Comparison of ENCODE assay signal across 27 cellular contexts in the genomic region with DNA sequence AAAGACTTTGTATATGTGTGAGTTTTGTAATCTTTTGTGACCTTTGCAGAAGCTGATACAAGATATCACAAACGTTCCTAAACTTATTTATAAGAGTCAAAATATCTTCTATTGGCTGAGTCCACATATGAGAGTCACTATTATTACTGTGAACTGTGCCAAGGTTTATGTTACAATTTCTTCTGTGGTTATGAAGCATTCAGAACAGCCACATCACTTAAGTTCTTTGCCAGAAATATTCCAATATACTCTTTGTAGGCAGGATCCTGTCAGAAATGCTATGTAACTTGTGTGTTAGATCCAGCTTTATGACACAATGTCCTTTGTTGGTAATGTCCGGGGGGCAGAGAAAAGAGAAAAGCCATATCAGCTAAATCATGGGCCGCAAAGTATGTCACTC.
"Had no signal": no experiment of that assay in that cellular context is flagged by ENCODE, and none has a peak within 500 bp of the region (broad histone marks: within the 10 kb centered on the region; RNA-seq: fewer than 3 reads in every experiment).

No MANE protein-coding gene starts in this region.

- H3K27me3 ChIP-seq: brain microvascular endothelial cell, colonic mucosa, esophagus squamous epithelium had no signal

- ATAC-seq: activated CD4-positive, alpha-beta T cell treated with anti-CD3 and anti-CD28 coated beads for 36 hours; activated CD8-positive, alpha-beta memory T cell treated with anti-CD3 and anti-CD28 coated beads, Interleukin-2, amount 10 ng/mL, durations not matched to agents 7 days and 5 days; activated CD8-positive, alpha-beta T cell treated with anti-CD3 and anti-CD28 coated beads, Interleukin-2, amount 10 ng/mL, durations not matched to agents 7 days and 5 days had no signal

- H3K27me3 Mint-ChIP-seq: activated CD4-positive, alpha-beta memory T cell treated with anti-CD3 and anti-CD28 coated beads for 36 hours; activated CD4-positive, alpha-beta T cell treated with anti-CD3 and anti-CD28 coated beads for 36 hours; activated CD4-positive, alpha-beta T cell treated with anti-CD3 and anti-CD28 coated beads, Interleukin-2, amount 10 ng/mL, durations not matched to agents 24 days and 14 days; activated CD8-positive, alpha-beta memory T cell treated with anti-CD3 and anti-CD28 coated beads, Interleukin-2, amount 10 ng/mL, durations not matched to agents 7 days and 5 days; activated naive CD4-positive, alpha-beta T cell treated with anti-CD3 and anti-CD28 coated beads, Interleukin-2, amount 50 U/mL, for 24 hours; activated naive CD8-positive, alpha-beta T cell treated with anti-CD3 and anti-CD28 coated beads, Interleukin-2, amount 10 ng/mL, durations not matched to agents 7 days and 5 days had no signal

- DNase-seq: activated CD4-positive, alpha-beta memory T cell treated with anti-CD3 and anti-CD28 coated beads for 36 hours; activated CD4-positive, alpha-beta T cell treated with anti-CD3 and anti-CD28 coated beads for 36 hours; activated CD4-positive, alpha-beta T cell treated with anti-CD3 and anti-CD28 coated beads, Interleukin-2, amount 10 ng/mL, durations not matched to agents 24 days and 14 days; activated CD4-positive, CD25-positive, alpha-beta regulatory T cell; activated CD4-positive, CD25-positive, alpha-beta regulatory T cell treated with anti-CD3 and anti-CD28 coated beads, Interleukin-2, amount 50 U/mL, for 72 hours; activated CD8-positive, alpha-beta memory T cell treated with anti-CD3 and anti-CD28 coated beads, Interleukin-2, amount 10 ng/mL, durations not matched to agents 7 days and 5 days; activated CD8-positive, alpha-beta memory T cell treated with anti-CD3 and anti-CD28 coated beads, Interleukin-2, amount 50 U/mL, for 4 hours; activated CD8-positive, alpha-beta T cell treated with anti-CD3 and anti-CD28 coated beads, Interleukin-2, amount 10 ng/mL, durations not matched to agents 7 days and 5 days; activated effector memory CD4-positive, alpha-beta T cell treated with anti-CD3 and anti-CD28 coated beads, Interleukin-2, amount 50 U/mL, for 16 hours; activated naive CD4-positive, alpha-beta T cell treated with anti-CD3 and anti-CD28 coated beads for 36 hours; activated naive CD8-positive, alpha-beta T cell treated with anti-CD3 and anti-CD28 coated beads, Interleukin-2, amount 10 ng/mL, durations not matched to agents 7 days and 5 days; activated T-cell treated with anti-CD3 and anti-CD28 coated beads, Interleukin-2, amount 50 U/mL, for 1 hour; activated T-cell treated with anti-CD3 and anti-CD28 coated beads, Interleukin-2, amount 50 U/mL, for 48 hours; amniotic stem cell; anterior cingulate cortex; brain microvascular endothelial cell; central memory CD4-positive, alpha-beta T cell; cerebellar nuclear complex; colonic mucosa; effector CD8-positive, alpha-beta T cell; esophagus squamous epithelium; head of caudate nucleus; T-helper 2 cell had no signal

- H3K9me3 ChIP-seq: colonic mucosa, esophagus squamous epithelium had no signal

- H3K9me3 Mint-ChIP-seq: activated CD4-positive, alpha-beta memory T cell treated with anti-CD3 and anti-CD28 coated beads for 36 hours; activated CD4-positive, alpha-beta T cell treated with anti-CD3 and anti-CD28 coated beads, Interleukin-2, amount 10 ng/mL, durations not matched to agents 24 days and 14 days; activated naive CD4-positive, alpha-beta T cell treated with anti-CD3 and anti-CD28 coated beads for 36 hours; activated naive CD4-positive, alpha-beta T cell treated with anti-CD3 and anti-CD28 coated beads, Interleukin-2, amount 50 U/mL, for 24 hours; activated naive CD8-positive, alpha-beta T cell treated with anti-CD3 and anti-CD28 coated beads, Interleukin-2, amount 10 ng/mL, durations not matched to agents 7 days and 5 days; activated T-helper 1 cell treated with anti-CD3 and anti-CD28 coated beads, Interleukin-12 subunit alpha, Interleukin-12 subunit beta, Interleukin-2, Interleukin-4 antibody, amounts not matched to agents 30 ng/mL and 10 ng/mL and 1 ng/mL, durations not matched to agents 14 hours and 24 hours and 36 hours; activated T-helper 2 cell treated with anti-CD3 and anti-CD28 coated beads, Interferon-gamma antibody, Interleukin-2, Interleukin-4, amounts not matched to agents 10 μg/mL and 5 μg/mL and 100 μg/mL, durations not matched to agents 14 hours and 24 hours and 36 hours had no signal

- H3K36me3 Mint-ChIP-seq: activated CD4-positive, alpha-beta memory T cell treated with anti-CD3 and anti-CD28 coated beads for 36 hours; activated CD8-positive, alpha-beta memory T cell treated with anti-CD3 and anti-CD28 coated beads, Interleukin-2, amount 10 ng/mL, durations not matched to agents 7 days and 5 days; activated naive CD4-positive, alpha-beta T cell treated with anti-CD3 and anti-CD28 coated beads, Interleukin-2, amount 50 U/mL, for 24 hours; activated naive CD8-positive, alpha-beta T cell treated with anti-CD3 and anti-CD28 coated beads, Interleukin-2, amount 10 ng/mL, durations not matched to agents 7 days and 5 days had no signal

- H3K4me1 ChIP-seq: colonic mucosa, esophagus squamous epithelium had no signal

- H3K27ac Mint-ChIP-seq: activated CD4-positive, alpha-beta memory T cell treated with anti-CD3 and anti-CD28 coated beads for 36 hours; activated CD4-positive, alpha-beta T cell treated with anti-CD3 and anti-CD28 coated beads for 36 hours; activated CD4-positive, alpha-beta T cell treated with anti-CD3 and anti-CD28 coated beads, Interleukin-2, amount 10 ng/mL, durations not matched to agents 24 days and 14 days; activated CD8-positive, alpha-beta memory T cell treated with anti-CD3 and anti-CD28 coated beads, Interleukin-2, amount 10 ng/mL, durations not matched to agents 7 days and 5 days; activated CD8-positive, alpha-beta T cell treated with anti-CD3 and anti-CD28 coated beads, Interleukin-2, amount 10 ng/mL, durations not matched to agents 7 days and 5 days; activated naive CD4-positive, alpha-beta T cell treated with anti-CD3 and anti-CD28 coated beads for 36 hours; activated naive CD4-positive, alpha-beta T cell treated with anti-CD3 and anti-CD28 coated beads, Interleukin-2, amount 50 U/mL, for 24 hours; activated naive CD8-positive, alpha-beta T cell treated with anti-CD3 and anti-CD28 coated beads, Interleukin-2, amount 10 ng/mL, durations not matched to agents 7 days and 5 days; activated T-helper 1 cell treated with anti-CD3 and anti-CD28 coated beads, Interleukin-12 subunit alpha, Interleukin-12 subunit beta, Interleukin-2, Interleukin-4 antibody, amounts not matched to agents 30 ng/mL and 10 ng/mL and 1 ng/mL, durations not matched to agents 14 hours and 24 hours and 36 hours; activated T-helper 2 cell treated with anti-CD3 and anti-CD28 coated beads, Interferon-gamma antibody, Interleukin-2, Interleukin-4, amounts not matched to agents 10 μg/mL and 5 μg/mL and 100 μg/mL, durations not matched to agents 14 hours and 24 hours and 36 hours had no signal

- H3K4me3 ChIP-seq: colonic mucosa, esophagus squamous epithelium had no signal

- H3K27ac ChIP-seq: brain microvascular endothelial cell, colonic mucosa, epithelial cell of prostate, esophagus squamous epithelium had no signal

- H3K4me1 Mint-ChIP-seq: activated CD4-positive, alpha-beta T cell treated with anti-CD3 and anti-CD28 coated beads for 36 hours; activated CD4-positive, alpha-beta T cell treated with anti-CD3 and anti-CD28 coated beads, Interleukin-2, amount 10 ng/mL, durations not matched to agents 24 days and 14 days; activated CD8-positive, alpha-beta memory T cell treated with anti-CD3 and anti-CD28 coated beads, Interleukin-2, amount 10 ng/mL, durations not matched to agents 7 days and 5 days; activated naive CD4-positive, alpha-beta T cell treated with anti-CD3 and anti-CD28 coated beads, Interleukin-2, amount 50 U/mL, for 24 hours; activated naive CD8-positive, alpha-beta T cell treated with anti-CD3 and anti-CD28 coated beads, Interleukin-2, amount 10 ng/mL, durations not matched to agents 7 days and 5 days had no signal

- H3K36me3 ChIP-seq: brain microvascular endothelial cell, colonic mucosa, esophagus squamous epithelium had no signal

- H3K4me3 Mint-ChIP-seq: activated CD4-positive, alpha-beta memory T cell treated with anti-CD3 and anti-CD28 coated beads for 36 hours; activated CD4-positive, alpha-beta T cell treated with anti-CD3 and anti-CD28 coated beads for 36 hours; activated CD4-positive, alpha-beta T cell treated with anti-CD3 and anti-CD28 coated beads, Interleukin-2, amount 10 ng/mL, durations not matched to agents 24 days and 14 days; activated CD8-positive, alpha-beta memory T cell treated with anti-CD3 and anti-CD28 coated beads, Interleukin-2, amount 10 ng/mL, durations not matched to agents 7 days and 5 days; activated CD8-positive, alpha-beta T cell treated with anti-CD3 and anti-CD28 coated beads, Interleukin-2, amount 10 ng/mL, durations not matched to agents 7 days and 5 days; activated naive CD4-positive, alpha-beta T cell treated with anti-CD3 and anti-CD28 coated beads for 36 hours; activated naive CD4-positive, alpha-beta T cell treated with anti-CD3 and anti-CD28 coated beads, Interleukin-2, amount 50 U/mL, for 24 hours; activated naive CD8-positive, alpha-beta T cell treated with anti-CD3 and anti-CD28 coated beads, Interleukin-2, amount 10 ng/mL, durations not matched to agents 7 days and 5 days; activated T-helper 1 cell treated with anti-CD3 and anti-CD28 coated beads, Interleukin-12 subunit alpha, Interleukin-12 subunit beta, Interleukin-2, Interleukin-4 antibody, amounts not matched to agents 30 ng/mL and 10 ng/mL and 1 ng/mL, durations not matched to agents 14 hours and 24 hours and 36 hours had no signal
